In genomic region chr9:4079906-4080305, GRCh38 we compare ENCODE assay signal across 18 cellular contexts.
DNase-seq lines count a peak whose midpoint lies in the region; ATAC-seq lines count a peak whose summit lies in the region.
"Had no signal": no experiment of that assay in that cellular context is flagged by ENCODE, and none has a peak within 500 bp of the region (broad histone marks: within the 10 kb centered on the region; RNA-seq: fewer than 3 reads in every experiment).

No MANE protein-coding gene starts in this region.

- ATAC-seq in activated T-cell treated with anti-CD3 and anti-CD28 coated beads, Interleukin-2, amount 50 U/mL, for 72 hours (replicated peaks in 1 of 2), result no peak
- ATAC-seq in activated naive CD8-positive, alpha-beta T cell treated with anti-CD3 and anti-CD28 coated beads, Interleukin-2, amount 50 U/mL, for 24 hours, result no peak
- ATAC-seq: CD8-positive, alpha-beta T cell; GM23338; HCT116 had no signal

- peaks cover 0 to 1% of the 10 kb centered on the region in 2 donors for H3K9me3 Mint-ChIP-seq in activated T-cell treated with anti-CD3 and anti-CD28 coated beads, Interleukin-2, amount 50 U/mL, for 72 hours
- no peaks in the 10 kb centered on the region for H3K9me3 Mint-ChIP-seq in activated naive CD8-positive, alpha-beta T cell treated with anti-CD3 and anti-CD28 coated beads, Interleukin-2, amount 50 U/mL, for 24 hours
- H3K9me3 Mint-ChIP-seq: CD8-positive, alpha-beta T cell; GM23338; HFFc6 had no signal

- H3K27me3 Mint-ChIP-seq in activated T-cell treated with anti-CD3 and anti-CD28 coated beads, Interleukin-2, amount 50 U/mL, for 72 hours (ENCODE audit: low read depth), result peaks cover 14% of the 10 kb centered on the region
- peaks cover 6% of the 10 kb centered on the region for H3K27me3 Mint-ChIP-seq in activated naive CD8-positive, alpha-beta T cell treated with anti-CD3 and anti-CD28 coated beads, Interleukin-2, amount 50 U/mL, for 24 hours

- no peak overlapping the region for H3K4me3 Mint-ChIP-seq in activated T-cell treated with anti-CD3 and anti-CD28 coated beads, Interleukin-2, amount 50 U/mL, for 72 hours
- no peak overlapping the region for H3K4me3 Mint-ChIP-seq in activated naive CD8-positive, alpha-beta T cell treated with anti-CD3 and anti-CD28 coated beads, Interleukin-2, amount 50 U/mL, for 24 hours
- H3K4me3 Mint-ChIP-seq: B cell; CD8-positive, alpha-beta T cell; GM23338; HFFc6 had no signal

- H3K36me3 Mint-ChIP-seq in activated T-cell treated with anti-CD3 and anti-CD28 coated beads, Interleukin-2, amount 50 U/mL, for 72 hours (ENCODE audit: insufficient read depth in 2 of 2), result no peaks in the 10 kb centered on the region
- H3K36me3 Mint-ChIP-seq in activated naive CD8-positive, alpha-beta T cell treated with anti-CD3 and anti-CD28 coated beads, Interleukin-2, amount 50 U/mL, for 24 hours (ENCODE audit: low read depth), result no peaks in the 10 kb centered on the region
- H3K36me3 Mint-ChIP-seq: CD8-positive, alpha-beta T cell had no signal

- no peak for DNase-seq in activated T-cell treated with anti-CD3 and anti-CD28 coated beads, Interleukin-2, amount 50 U/mL, for 72 hours
- no peak for DNase-seq in activated T-cell treated with anti-CD3 and anti-CD28 coated beads, Interleukin-2, amount 50 U/mL, for 1 hour
- DNase-seq in M059J (ENCODE audit: low read depth) (peak; percentile 52), astrocyte of the hippocampus (ENCODE audit: low read depth, low spot score) (peak; percentile 17), renal cortical epithelial cell (ENCODE audit: low read depth) (peak; percentile 39), HUDEP-2 (lab: John Stamatoyannopoulos, UW; ENCODE audit: unreplicated experiment in 76 of 76) (no peak)
- DNase-seq in stimulated activated CD4-positive, alpha-beta T cell treated with anti-CD3 and anti-CD28 coated beads, Interleukin-4, amount 100 ng/mL, for 4 hours, result no peak
- no peak for DNase-seq in activated naive CD8-positive, alpha-beta T cell treated with anti-CD3 and anti-CD28 coated beads, Interleukin-2, amount 50 U/mL, for 24 hours
- DNase-seq: Calu3; CD8-positive, alpha-beta T cell; DMS53; DND-41; GDM1; H7; HFFc6 had no signal

- no peaks in the 10 kb centered on the region for H3K4me1 Mint-ChIP-seq in activated T-cell treated with anti-CD3 and anti-CD28 coated beads, Interleukin-2, amount 50 U/mL, for 72 hours (ENCODE audit: low read depth)
- H3K4me1 Mint-ChIP-seq in activated naive CD8-positive, alpha-beta T cell treated with anti-CD3 and anti-CD28 coated beads, Interleukin-2, amount 50 U/mL, for 24 hours, result no peaks in the 10 kb centered on the region
- H3K4me1 Mint-ChIP-seq: B cell had no signal

- peak overlapping the region; percentile 54 for H3K27ac Mint-ChIP-seq in activated T-cell treated with anti-CD3 and anti-CD28 coated beads, Interleukin-2, amount 50 U/mL, for 72 hours
- H3K27ac Mint-ChIP-seq in activated naive CD8-positive, alpha-beta T cell treated with anti-CD3 and anti-CD28 coated beads, Interleukin-2, amount 50 U/mL, for 24 hours, result no peak overlapping the region
- H3K27ac Mint-ChIP-seq: B cell; CD8-positive, alpha-beta T cell; GM23338; HFFc6 had no signal

Comparison
In these comparisons a context has a peak if more than half of its experiments do, and no peak if none do; other contexts are left out.
1. DNase-seq: peak in M059J (single experiment), astrocyte of the hippocampus (single experiment) and renal cortical epithelial cell (single experiment); none in activated T-cell treated with anti-CD3 and anti-CD28 coated beads, Interleukin-2, amount 50 U/mL, for 72 hours (0 of 2), activated T-cell treated with anti-CD3 and anti-CD28 coated beads, Interleukin-2, amount 50 U/mL, for 1 hour (single experiment), stimulated activated CD4-positive, alpha-beta T cell treated with anti-CD3 and anti-CD28 coated beads, Interleukin-4, amount 100 ng/mL, for 4 hours (0 of 2), HUDEP-2 (0 of 76) and activated naive CD8-positive, alpha-beta T cell treated with anti-CD3 and anti-CD28 coated beads, Interleukin-2, amount 50 U/mL, for 24 hours (single experiment).